In the genomic region with DNA sequence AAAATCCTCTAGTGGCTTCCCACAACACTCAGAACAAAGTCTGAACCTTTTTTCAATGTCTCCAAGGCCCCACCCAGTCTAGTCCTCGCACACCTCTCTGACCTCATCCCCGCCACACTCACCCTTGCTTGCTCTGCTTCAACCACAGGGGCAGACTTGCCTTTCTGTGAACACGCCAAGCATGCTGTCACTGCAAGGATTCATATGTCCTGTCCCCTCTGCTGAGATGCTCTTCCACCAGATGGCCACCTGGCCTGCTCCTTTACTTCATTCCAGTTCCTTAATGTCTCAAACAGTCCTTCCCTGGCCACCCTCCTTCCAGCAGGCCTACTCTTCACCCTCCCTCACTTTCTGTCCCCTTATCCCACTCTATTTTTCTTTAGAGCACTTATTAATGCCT, we compare ENCODE assay signal across 16 cellular contexts.
"Had no signal": no experiment of that assay in that cellular context is flagged by ENCODE, and none has a peak within 500 bp of the region (broad histone marks: within the 10 kb centered on the region; RNA-seq: fewer than 3 reads in every experiment).

No MANE protein-coding gene starts in this region.

- ATAC-seq: activated CD4-positive, CD25-positive, alpha-beta regulatory T cell treated with anti-CD3 and anti-CD28 coated beads, Interleukin-2, amount 50 U/mL, for 24 hours; natural killer cell had no signal

- DNase-seq: activated CD4-positive, alpha-beta T cell treated with anti-CD3 and anti-CD28 coated beads, Interleukin-2, amount 50 U/mL, for 1 hour; activated naive CD4-positive, alpha-beta T cell treated with anti-CD3 and anti-CD28 coated beads, Interleukin-2, amount 10 ng/mL, durations not matched to agents 7 days and 5 days; activated T-cell treated with anti-CD3 and anti-CD28 coated beads, Interleukin-2, amount 50 U/mL, for 1 hour; adrenal gland; kidney; left ventricle myocardium inferior; natural killer cell; stimulated activated CD4-positive, alpha-beta T cell treated with anti-CD3 and anti-CD28 coated beads, Interleukin-12 subunit alpha, Interleukin-12 subunit beta, amount 100 ng/mL, for 4 hours; stimulated activated CD4-positive, alpha-beta T cell treated with anti-CD3 and anti-CD28 coated beads, Interleukin-2, amount 100 ng/mL, for 24 hours had no signal

- H3K4me1 ChIP-seq: adrenal gland, left ventricle myocardium inferior, parathyroid adenoma had no signal

- H3K36me3 Mint-ChIP-seq: activated naive CD4-positive, alpha-beta T cell treated with anti-CD3 and anti-CD28 coated beads, Interleukin-2, amount 10 ng/mL, durations not matched to agents 7 days and 5 days; natural killer cell had no signal

- H2AFZ ChIP-seq: hepatocyte, parathyroid adenoma had no signal

- H3K9me3 ChIP-seq: adrenal gland, esophagus muscularis mucosa, neutrophil, thoracic aorta had no signal

- H3K9me3 Mint-ChIP-seq: activated naive CD4-positive, alpha-beta T cell treated with anti-CD3 and anti-CD28 coated beads, Interleukin-2, amount 10 ng/mL, durations not matched to agents 7 days and 5 days had no signal

- H3K4me1 Mint-ChIP-seq: natural killer cell had no signal

- H3K27ac Mint-ChIP-seq: activated naive CD4-positive, alpha-beta T cell treated with anti-CD3 and anti-CD28 coated beads, Interleukin-2, amount 10 ng/mL, durations not matched to agents 7 days and 5 days; natural killer cell had no signal

- H3K9ac ChIP-seq: parathyroid adenoma had no signal

- H3K27me3 Mint-ChIP-seq: activated naive CD4-positive, alpha-beta T cell treated with anti-CD3 and anti-CD28 coated beads, Interleukin-2, amount 10 ng/mL, durations not matched to agents 7 days and 5 days had no signal

- H3K4me3 Mint-ChIP-seq: activated naive CD4-positive, alpha-beta T cell treated with anti-CD3 and anti-CD28 coated beads, Interleukin-2, amount 10 ng/mL, durations not matched to agents 7 days and 5 days; natural killer cell had no signal

- H3K4me3 ChIP-seq: adrenal gland, cardiac muscle cell, esophagus muscularis mucosa, hepatocyte, left ventricle myocardium inferior, thoracic aorta had no signal

- H3K36me3 ChIP-seq: adrenal gland, cardiac muscle cell, esophagus muscularis mucosa, left ventricle myocardium inferior, neutrophil, thoracic aorta had no signal

- H3K4me2 ChIP-seq: hepatocyte had no signal

- H3K27ac ChIP-seq: adrenal gland, cardiac muscle cell, esophagus muscularis mucosa, hepatocyte, left ventricle myocardium inferior, neutrophil, parathyroid adenoma, thoracic aorta had no signal

- H3K27me3 ChIP-seq: adrenal gland, cardiac muscle cell, esophagus muscularis mucosa, hepatocyte, neutrophil had no signal

- H3K79me2 ChIP-seq: hepatocyte, parathyroid adenoma had no signal
